In genomic region chr11:10414659-10415058, GRCh38 we compare ENCODE assay signal across 8 cellular contexts. TPM values are rescaled to one million over a fixed set of nuclear protein-coding genes. Genes with fewer than 3 reads are reported as not detected.
DNase-seq lines count a peak whose midpoint lies in the region; ATAC-seq and TF ChIP-seq lines count a peak whose summit lies in the region.
"Had no signal": no experiment of that assay in that cellular context is flagged by ENCODE, and none has a peak within 500 bp of the region (broad histone marks: within the 10 kb centered on the region; RNA-seq: fewer than 3 reads in every experiment).

No MANE protein-coding gene starts in this region.

- H3K27ac Mint-ChIP-seq in HFFc6 = peak overlapping the region; percentile 42; the same call in 1 of the 2 replicates
- H3K27ac Mint-ChIP-seq in T-helper 2 cell treated with Interferon-gamma antibody and Interleukin-4, amounts not matched to agents 5 μg/mL and 100 μg/mL, for 36 hours = no peak overlapping the region

- H3K4me1 ChIP-seq in spleen (peaks cover 10 to 31% (median 22%) of the 10 kb centered on the region in 6 donors), SK-N-SH (ENCODE audit: control insufficient read depth in 1 of 2, insufficient read depth in 2 of 2, low read depth in 1 of 2, low read length in 1 of 2) (0 out of 4 replicates have a peak, but pooled peaks cover 0 to 6% of the 10 kb centered on the region in 2 experiments)

- H3K27ac ChIP-seq in spleen = peak overlapping the region in 5 of 8 donors; percentile 12 to 70 (median 50)
- H3K27ac ChIP-seq in SK-N-SH (ENCODE audit: low read depth in 2 of 2, low read length in 1 of 2) = no peak overlapping the region

- POLR2A ChIA-PET in SK-N-SH (lab: Yijun Ruan, JAX) = no interaction called here

- DNase-seq in HFFc6 (no peak), globus pallidus (ENCODE audit: low spot score) (peak; percentile 43), spleen (peak; percentile 86), SK-N-SH (no peak)
- no peak for DNase-seq in T-helper 2 cell treated with Interferon-gamma antibody and Interleukin-4, amounts not matched to agents 5 μg/mL and 100 μg/mL, for 36 hours (ENCODE audit: low spot score)
- DNase-seq: stimulated activated CD4-positive, alpha-beta T cell treated with anti-CD3 and anti-CD28 coated beads, Interleukin-2, amount 100 ng/mL, for 24 hours had no signal

- no peaks in the 10 kb centered on the region for H3K9me2 ChIP-seq in SK-N-SH

- H3K27me3 Mint-ChIP-seq in HFFc6 (ENCODE audit: insufficient read depth) = no peaks in the 10 kb centered on the region
- H3K27me3 Mint-ChIP-seq in T-helper 2 cell treated with Interferon-gamma antibody and Interleukin-4, amounts not matched to agents 5 μg/mL and 100 μg/mL, for 36 hours (ENCODE audit: low read depth) = peaks cover 14% of the 10 kb centered on the region

- H3K4me3 ChIP-seq in spleen (peak overlapping the region in 1 of 8 donors; percentile 4), SK-N-SH (ENCODE audit: low read depth in 2 of 2, low read length in 1 of 2) (no peak overlapping the region)

- intact Hi-C loops in spleen (cut with DNase I; ENCODE audit: low total_unique reads) = loop anchor here (5.0 kb wide), 1 partner anchor 238 kb away; no protein-coding TSS in a partner anchor

- H3K79me2 ChIP-seq in SK-N-SH (ENCODE audit: insufficient read depth) = no peaks in the 10 kb centered on the region

- H3K27me3 ChIP-seq in spleen (replicated peaks in 1 of 7) (no peaks in the 10 kb centered on the region), SK-N-SH (ENCODE audit: insufficient read depth) (no peaks in the 10 kb centered on the region)

- ATAC-seq in GM19397 (IDR thresholded peaks at IDR 0.05; ENCODE audit: unreplicated experiment) (no peak), GM19452 (IDR thresholded peaks at IDR 0.05; ENCODE audit: unreplicated experiment) (no peak)

- H3K36me3 ChIP-seq in spleen = no peaks in the 10 kb centered on the region
- no peaks in the 10 kb centered on the region for H3K36me3 ChIP-seq in SK-N-SH (replicated peaks in 1 of 2; ENCODE audit: control insufficient read depth in 1 of 2, insufficient read depth in 2 of 2, low read length in 1 of 2)

- H3K4me3 Mint-ChIP-seq in HFFc6 = no peak overlapping the region
- H3K4me3 Mint-ChIP-seq in T-helper 2 cell treated with Interferon-gamma antibody and Interleukin-4, amounts not matched to agents 5 μg/mL and 100 μg/mL, for 36 hours = peak overlapping the region; percentile 37

- H4K20me1 ChIP-seq in SK-N-SH (ENCODE audit: insufficient read depth) = no peaks in the 10 kb centered on the region

- H2AFZ ChIP-seq in SK-N-SH (ENCODE audit: low read depth) = no peak overlapping the region

- peaks cover 6% of the 10 kb centered on the region for H3F3A ChIP-seq in SK-N-SH (replicated peaks; ENCODE audit: insufficient read depth)

- H3K9me3 Mint-ChIP-seq in HFFc6 = no peaks in the 10 kb centered on the region
- H3K9me3 Mint-ChIP-seq in T-helper 2 cell treated with Interferon-gamma antibody and Interleukin-4, amounts not matched to agents 5 μg/mL and 100 μg/mL, for 36 hours = no peaks in the 10 kb centered on the region

- H3K36me3 Mint-ChIP-seq in HFFc6 (ENCODE audit: low read depth) = no peaks in the 10 kb centered on the region
- H3K36me3 Mint-ChIP-seq in T-helper 2 cell treated with Interferon-gamma antibody and Interleukin-4, amounts not matched to agents 5 μg/mL and 100 μg/mL, for 36 hours (ENCODE audit: low read depth) = no peaks in the 10 kb centered on the region

- H3K4me2 ChIP-seq in SK-N-SH = no peak overlapping the region

- peaks cover 34% of the 10 kb centered on the region for H3K4me1 Mint-ChIP-seq in HFFc6 (ENCODE audit: low read depth)
- peaks cover 21% of the 10 kb centered on the region for H3K4me1 Mint-ChIP-seq in T-helper 2 cell treated with Interferon-gamma antibody and Interleukin-4, amounts not matched to agents 5 μg/mL and 100 μg/mL, for 36 hours (ENCODE audit: low read depth)

- TF ChIP-seq POLR2A in spleen (IDR thresholded peaks at IDR 0.05) = no peak

- no peak overlapping the region for H3K9ac ChIP-seq in SK-N-SH

- no peak for TF ChIP-seq RAD21 in SK-N-SH (IDR thresholded peaks at IDR 0.05; ENCODE audit: low read length)

- CTCF ChIA-PET in SK-N-SH (lab: Yijun Ruan, JAX) = interaction anchor here (1.0 to 1.1 kb wide), 2 partner anchors 9 to 240 kb away, joined by 3 to 4 read pairs; no protein-coding TSS in a partner anchor

- no peaks in the 10 kb centered on the region for H3K9me3 ChIP-seq in spleen
- H3K9me3 ChIP-seq in SK-N-SH = no peaks in the 10 kb centered on the region

- no peak for TF ChIP-seq EP300 in SK-N-SH (IDR thresholded peaks at IDR 0.05; ENCODE audit: borderline replicate concordance in 1 of 2, low read depth in 1 of 2, low read length in 1 of 2)

- TF ChIP-seq CTCF in HFFc6 (IDR thresholded peaks at IDR 0.05) (no peak), spleen (IDR thresholded peaks at IDR 0.05 in 8 of 11, conservative IDR thresholded peaks at IDR 0.05 in 3 of 11) (no peak), SK-N-SH (IDR thresholded peaks at IDR 0.05) (no peak)

- 10 to 26% (median 16%) methylated on average over 10 of the region's 10 CpGs for WGBS in spleen, 5 donors
- 83% methylated on average over 10 of the region's 10 CpGs for WGBS in SK-N-SH (ENCODE audit: low lambda C conversion rate)

TF ChIP-seq in SK-N-SH, 30 proteins besides CTCF, POLR2A, EP300 and RAD21:
- TF ChIP-seq FOSL2 (IDR thresholded peaks at IDR 0.05; ENCODE audit: borderline replicate concordance, low read depth) = no peak
- no peak for TF ChIP-seq NFIC (IDR thresholded peaks at IDR 0.05; ENCODE audit: borderline replicate concordance)
- no peak for TF ChIP-seq JUND (IDR thresholded peaks at IDR 0.05)
- no peak for TF ChIP-seq USF1 (IDR thresholded peaks at IDR 0.05; ENCODE audit: borderline replicate concordance, low read depth)
- TF ChIP-seq RXRA (IDR thresholded peaks at IDR 0.05; ENCODE audit: borderline replicate concordance, low read depth) = no peak
- TF ChIP-seq, protein P1, sequence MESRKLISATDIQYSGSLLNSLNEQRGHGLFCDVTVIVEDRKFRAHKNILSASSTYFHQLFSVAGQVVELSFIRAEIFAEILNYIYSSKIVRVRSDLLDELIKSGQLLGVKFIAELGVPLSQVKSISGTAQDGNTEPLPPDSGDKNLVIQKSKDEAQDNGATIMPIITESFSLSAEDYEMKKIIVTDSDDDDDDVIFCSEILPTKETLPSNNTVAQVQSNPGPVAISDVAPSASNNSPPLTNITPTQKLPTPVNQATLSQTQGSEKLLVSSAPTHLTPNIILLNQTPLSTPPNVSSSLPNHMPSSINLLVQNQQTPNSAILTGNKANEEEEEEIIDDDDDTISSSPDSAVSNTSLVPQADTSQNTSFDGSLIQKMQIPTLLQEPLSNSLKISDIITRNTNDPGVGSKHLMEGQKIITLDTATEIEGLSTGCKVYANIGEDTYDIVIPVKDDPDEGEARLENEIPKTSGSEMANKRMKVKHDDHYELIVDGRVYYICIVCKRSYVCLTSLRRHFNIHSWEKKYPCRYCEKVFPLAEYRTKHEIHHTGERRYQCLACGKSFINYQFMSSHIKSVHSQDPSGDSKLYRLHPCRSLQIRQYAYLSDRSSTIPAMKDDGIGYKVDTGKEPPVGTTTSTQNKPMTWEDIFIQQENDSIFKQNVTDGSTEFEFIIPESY (IDR thresholded peaks at IDR 0.05; ENCODE audit: borderline replicate concordance, low read depth) = no peak
- TF ChIP-seq SIN3A (IDR thresholded peaks at IDR 0.05; ENCODE audit: borderline replicate concordance, low read depth, low read length) = no peak
- TF ChIP-seq GATA2 (CRISPR knock-in tag; IDR thresholded peaks at IDR 0.05) = no peak
- no peak for TF ChIP-seq SMC3 (IDR thresholded peaks at IDR 0.05; ENCODE audit: low read depth, low read length)
- no peak for TF ChIP-seq IRF3 (IDR thresholded peaks at IDR 0.05; ENCODE audit: low read depth, low read length)
- no peak for TF ChIP-seq NRF1 (IDR thresholded peaks at IDR 0.05; ENCODE audit: low read depth, low read length)
- TF ChIP-seq MEF2A (IDR thresholded peaks at IDR 0.05; ENCODE audit: borderline replicate concordance, low read depth) = no peak
- TF ChIP-seq EZH2phosphoT487 (IDR thresholded peaks at IDR 0.05; ENCODE audit: borderline replicate concordance, low read depth) = no peak
- no peak for TF ChIP-seq MXI1 (IDR thresholded peaks at IDR 0.05; ENCODE audit: low read depth, low read length)

RNA-seq across cellular contexts. Expression of gene AMPD3, which starts 40.4 kb away (rescaled TPM):
- total RNA-seq in HFFc6 (2021; fragmentation: NEBNext Ultra II Directional; extraction: Animal tissue kit (Norgen Biotek cat#: 25700)) = 10 to 100 TPM in 3 of 6 experiments, 1 to 10 TPM in 3; 9.6 to 10.6 (median 10.0) TPM
- 10 to 100 TPM; 19.1 to 54.7 (median 26.5) TPM for total RNA-seq in spleen
- polyA plus RNA-seq in spleen (10 to 100 TPM in 2 of 3 donors, 1 to 10 TPM in 1; 9.3 to 16.1 (median 12.9) TPM), SK-N-SH (2012; rRNA removed) (1.7 and 2.1 TPM in 2 replicates)
- 1.1 and 1.6 TPM in 2 replicates for polyA plus RNA-seq in SK-N-SH (2012; cell fraction: cytosol; rRNA removed)
- 4.1 and 4.6 TPM in 2 replicates for polyA plus RNA-seq in SK-N-SH (2012; cell fraction: nucleus; rRNA removed)

Comparison
In these comparisons a context has a peak if more than half of its experiments do, and no peak if none do; other contexts are left out.
1. DNase-seq: peak in globus pallidus (single experiment) and spleen (single experiment); none in HFFc6 (single experiment), T-helper 2 cell treated with Interferon-gamma antibody and Interleukin-4, amounts not matched to agents 5 μg/mL and 100 μg/mL, for 36 hours (single experiment) and SK-N-SH (single experiment).
2. H3K27ac ChIP-seq: peak in spleen (5 of 8); none in SK-N-SH (0 of 2).